ENCODE assay signal across 27 cellular contexts in genomic region chr12:4108803-4109345, GRCh38.
DNase-seq lines count a peak whose midpoint lies in the region; FAIRE-seq lines count a peak whose summit lies in the region.
"Had no signal": no experiment of that assay in that cellular context is flagged by ENCODE, and none has a peak within 500 bp of the region (broad histone marks: within the 10 kb centered on the region; RNA-seq: fewer than 3 reads in every experiment).

No MANE protein-coding gene starts in this region.

- DNase-seq in T-helper 1 cell, result no peak
- no peak for DNase-seq in GM18507 (ENCODE audit: extremely low spot score, insufficient read length, low read depth)
- peak; percentile 48 for DNase-seq in activated CD8-positive, alpha-beta memory T cell treated with anti-CD3 and anti-CD28 coated beads, Interleukin-2, amount 50 U/mL, for 48 hours
- peak; percentile 44 for DNase-seq in kidney tubule cell (ENCODE audit: low spot score)
- no peak for DNase-seq in stimulated activated CD4-positive, alpha-beta T cell treated with anti-CD3 and anti-CD28 coated beads, Interleukin-4, amount 100 ng/mL, for 1 hour
- DNase-seq in DMS 273 (lab: John Stamatoyannopoulos, UW; ENCODE audit: unreplicated experiment), result no peak
- no peak for DNase-seq in caudate nucleus (lab: John Stamatoyannopoulos, UW)
- DNase-seq: activated CD4-positive, CD25-positive, alpha-beta regulatory T cell treated with anti-CD3 and anti-CD28 coated beads, Interleukin-2, amount 50 U/mL, for 72 hours; activated naive CD4-positive, alpha-beta T cell treated with anti-CD3 and anti-CD28 coated beads, Interleukin-2, amount 10 ng/mL, durations not matched to agents 7 days and 5 days; amygdala; colonic mucosa; effector memory CD4-positive, alpha-beta T cell; erythroblast; left lung; NCI-H1092 treated with DMSO at 0.1 percent for 48 hours; NCI-H187; NCI-H2171; NCI-H524 treated with DMSO at 0.1 percent for 48 hours; NK-92 treated with Interleukin-12 subunit alpha and Interleukin-12 subunit beta, amount 100 ng/mL, for 24 hours; psoas muscle; SHP77; stimulated activated naive CD8-positive, alpha-beta T cell treated with anti-CD3 and anti-CD28 coated beads, Interleukin-15, Interleukin-2, amounts not matched to agents 100 U/mL and 50 U/mL, for 24 hours; testis had no signal

- peaks cover 61% of the 10 kb centered on the region for H3K4me1 Mint-ChIP-seq in T-helper 1 cell treated with Interleukin-12 subunit alpha and Interleukin-12 subunit beta and Interleukin-4 antibody, amounts not matched to agents 30 μg/mL and 1 μg/mL, for 36 hours (ENCODE audit: low read depth)

- peak overlapping the region; percentile 17 for H3K27ac Mint-ChIP-seq in T-helper 1 cell treated with Interleukin-12 subunit alpha and Interleukin-12 subunit beta and Interleukin-4 antibody, amounts not matched to agents 30 μg/mL and 1 μg/mL, for 36 hours
- H3K27ac Mint-ChIP-seq: activated naive CD4-positive, alpha-beta T cell treated with anti-CD3 and anti-CD28 coated beads, Interleukin-2, amount 10 ng/mL, durations not matched to agents 7 days and 5 days had no signal

- H3K4me3 Mint-ChIP-seq in T-helper 1 cell treated with Interleukin-12 subunit alpha and Interleukin-12 subunit beta and Interleukin-4 antibody, amounts not matched to agents 30 μg/mL and 1 μg/mL, for 36 hours, result no peak overlapping the region
- H3K4me3 Mint-ChIP-seq: activated naive CD4-positive, alpha-beta T cell treated with anti-CD3 and anti-CD28 coated beads, Interleukin-2, amount 10 ng/mL, durations not matched to agents 7 days and 5 days had no signal

- no peaks in the 10 kb centered on the region for H3K9me3 Mint-ChIP-seq in T-helper 1 cell treated with Interleukin-12 subunit alpha and Interleukin-12 subunit beta and Interleukin-4 antibody, amounts not matched to agents 30 μg/mL and 1 μg/mL, for 36 hours
- H3K9me3 Mint-ChIP-seq: activated naive CD4-positive, alpha-beta T cell treated with anti-CD3 and anti-CD28 coated beads, Interleukin-2, amount 10 ng/mL, durations not matched to agents 7 days and 5 days had no signal

- H3K27ac ChIP-seq in caudate nucleus (ENCODE audit: low read depth, low read length), result no peak overlapping the region
- H3K27ac ChIP-seq: 22Rv1, colonic mucosa, left lung, psoas muscle, testis had no signal

- no peaks in the 10 kb centered on the region for H3K27me3 Mint-ChIP-seq in T-helper 1 cell treated with Interleukin-12 subunit alpha and Interleukin-12 subunit beta and Interleukin-4 antibody, amounts not matched to agents 30 μg/mL and 1 μg/mL, for 36 hours (ENCODE audit: low read depth)
- H3K27me3 Mint-ChIP-seq: activated naive CD4-positive, alpha-beta T cell treated with anti-CD3 and anti-CD28 coated beads, Interleukin-2, amount 10 ng/mL, durations not matched to agents 7 days and 5 days had no signal

- H3K36me3 Mint-ChIP-seq in T-helper 1 cell treated with Interleukin-12 subunit alpha and Interleukin-12 subunit beta and Interleukin-4 antibody, amounts not matched to agents 30 μg/mL and 1 μg/mL, for 36 hours (ENCODE audit: low read depth), result peaks cover 5% of the 10 kb centered on the region

- FAIRE-seq in GM18507 (lab: Jason Lieb, UNC), result peak; percentile 31
- FAIRE-seq: frontal cortex, H1 had no signal

Comparison
In these comparisons a context has a peak if more than half of its experiments do, and no peak if none do; other contexts are left out.
1. DNase-seq: peak in activated CD8-positive, alpha-beta memory T cell treated with anti-CD3 and anti-CD28 coated beads, Interleukin-2, amount 50 U/mL, for 48 hours (single experiment) and kidney tubule cell (single experiment); none in T-helper 1 cell (0 of 5), GM18507 (single experiment), stimulated activated CD4-positive, alpha-beta T cell treated with anti-CD3 and anti-CD28 coated beads, Interleukin-4, amount 100 ng/mL, for 1 hour (single experiment), DMS 273 (single experiment) and caudate nucleus (0 of 61).